In the genomic region with DNA sequence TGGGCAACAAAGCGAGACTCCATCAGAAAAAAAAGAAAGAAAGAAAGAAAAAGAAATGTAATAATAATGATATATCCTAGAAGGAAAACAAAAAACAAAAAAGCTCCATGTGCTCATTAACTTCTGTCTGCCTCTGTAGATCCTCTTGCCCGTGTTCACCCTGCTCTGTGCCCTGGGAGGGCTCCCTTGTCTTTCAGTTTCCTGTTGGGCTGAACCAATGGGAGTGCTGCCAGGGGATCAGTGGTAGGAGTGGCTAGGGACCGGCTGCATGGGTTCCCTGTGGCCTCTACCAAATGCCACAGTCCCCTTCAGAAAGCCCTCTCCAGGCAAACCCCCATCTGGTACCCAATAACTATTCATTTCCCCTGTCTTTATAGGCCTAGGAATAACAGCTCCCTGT, we compare ENCODE assay signal across 16 cellular contexts. TPM values are rescaled to one million over a fixed set of nuclear protein-coding genes. Genes with fewer than 3 reads are reported as not detected.
DNase-seq lines count a peak whose midpoint lies in the region; ATAC-seq, FAIRE-seq and TF ChIP-seq lines count a peak whose summit lies in the region.
"Had no signal": no experiment of that assay in that cellular context is flagged by ENCODE, and none has a peak within 500 bp of the region (broad histone marks: within the 10 kb centered on the region; RNA-seq: fewer than 3 reads in every experiment).

No MANE protein-coding gene starts in this region.

- H3K36me3 Mint-ChIP-seq in MCF 10A (ENCODE audit: insufficient read depth, unreplicated experiment): no peaks in the 10 kb centered on the region

- no peak for FAIRE-seq in K562 (lab: Jason Lieb, UNC)
- FAIRE-seq: colon, TTC549 had no signal

- H2AFZ ChIP-seq in K562 (ENCODE audit: low read depth, low read length): no peak overlapping the region

- no peak overlapping the region for H3K4me2 ChIP-seq in K562 (ENCODE audit: insufficient read depth, low read length)

- WGBS in K562 (ENCODE audit: insufficient coverage, low coverage, missing lambda C conversion rate): 0% methylated on average over 3 of the region's 3 CpGs
- 57 to 75% methylated on average over 3 of the region's 3 CpGs for WGBS in thyroid gland, 2 donors
- WGBS in esophagus squamous epithelium, 2 donors: 52 to 54% methylated on average over 3 of the region's 3 CpGs

- H3K4me1 ChIP-seq in breast epithelium: no peaks in the 10 kb centered on the region
- no peaks in the 10 kb centered on the region for H3K4me1 ChIP-seq in K562 (replicated peaks in 1 of 2; ENCODE audit: control insufficient read depth in 2 of 2, insufficient read depth in 2 of 2, low read length in 2 of 2)
- peaks cover 4 to 17% of the 10 kb centered on the region in 2 donors for H3K4me1 ChIP-seq in thyroid gland
- H3K4me1 ChIP-seq in esophagus squamous epithelium: peaks cover 3 to 46% (median 10%) of the 10 kb centered on the region in 3 donors
- H3K4me1 ChIP-seq: spleen had no signal

- TF ChIP-seq POLR2A in breast epithelium (IDR thresholded peaks at IDR 0.05): no peak
- no peak for TF ChIP-seq POLR2A in NB4 (IDR thresholded peaks at IDR 0.05; ENCODE audit: extremely low read depth, insufficient read length)
- TF ChIP-seq POLR2A in K562 (conservative IDR thresholded peaks at IDR 0.05): no peak
- TF ChIP-seq POLR2A in thyroid gland (IDR thresholded peaks at IDR 0.05): no peak
- TF ChIP-seq POLR2A in esophagus squamous epithelium (IDR thresholded peaks at IDR 0.05): no peak

- ATAC-seq in K562: no peak; the same call in 2 of the 3 replicates
- ATAC-seq: activated CD8-positive, alpha-beta T cell treated with anti-CD3 and anti-CD28 coated beads for 36 hours had no signal

- H3K27me3 Mint-ChIP-seq in MCF 10A (ENCODE audit: insufficient read depth, unreplicated experiment): peaks cover 10% of the 10 kb centered on the region

- POLR2A ChIA-PET in MCF 10A (lab: Yijun Ruan, JAX): no interaction called here
- POLR2A ChIA-PET in K562 (lab: Yijun Ruan, JAX): no interaction called here

- no peaks in the 10 kb centered on the region for H3K9me3 Mint-ChIP-seq in MCF 10A (ENCODE audit: unreplicated experiment)
- H3K9me3 Mint-ChIP-seq: activated CD8-positive, alpha-beta T cell treated with anti-CD3 and anti-CD28 coated beads for 36 hours; activated T-helper 2 cell treated with anti-CD3 and anti-CD28 coated beads, Interferon-gamma antibody, Interleukin-2, Interleukin-4, amounts not matched to agents 10 μg/mL and 5 μg/mL and 100 μg/mL, durations not matched to agents 14 hours and 24 hours and 36 hours had no signal

- DNase-seq in MCF 10A (ENCODE audit: unreplicated experiment) (peak; percentile 5), breast epithelium (ENCODE audit: low spot score in 2 of 2) (no peak), NB4 (ENCODE audit: low read depth) (peak; percentile 41), K562 (ENCODE audit: extremely low read depth in 1 of 4, low spot score in 3 of 4) (no peak), thyroid gland (peak; percentile 20 to 28), NCI-H1092 (lab: John Stamatoyannopoulos, UW) (no peak), NCI-H1092 treated with DMSO at 0.1 percent for 48 hours (lab: John Stamatoyannopoulos, UW) (no peak), esophagus squamous epithelium (lab: John Stamatoyannopoulos, UW) (no peak)
- DNase-seq: activated CD8-positive, alpha-beta T cell treated with anti-CD3 and anti-CD28 coated beads for 36 hours; NCI-H187 treated with DMSO at 0.1 percent for 48 hours; SHP77 treated with DMSO at 0.1 percent for 48 hours; spleen; stomach had no signal

- BruUV-seq in MCF 10A (replicated peaks; lab: Mats Ljungman, UMichigan) (no TSS peak), K562 (replicated peaks; lab: Mats Ljungman, UMichigan) (no TSS peak)

- TF ChIP-seq CTCF in MCF 10A (IDR thresholded peaks at IDR 0.05; ENCODE audit: unreplicated experiment) (no peak), breast epithelium (IDR thresholded peaks at IDR 0.05) (no peak), NB4 (IDR thresholded peaks at IDR 0.05; ENCODE audit: low read depth, low read length) (no peak), K562 (IDR thresholded peaks at IDR 0.05 in 2 of 3, conservative IDR thresholded peaks at IDR 0.05 in 1 of 3; ENCODE audit: insufficient read depth in 2 of 3, low read depth in 1 of 3, low read length in 3 of 3) (no peak), thyroid gland (IDR thresholded peaks at IDR 0.05) (no peak), esophagus squamous epithelium (IDR thresholded peaks at IDR 0.05) (no peak)

- no peak for TF ChIP-seq EP300 in K562 (IDR thresholded peaks at IDR 0.05; ENCODE audit: low read length)

- intact Hi-C loops in MCF 10A (cut with micrococcal nuclease) (no loop called here), breast epithelium (cut with DNase I; ENCODE audit: low total_unique reads) (loop anchor here (10.0 kb wide), 1 partner anchor 738 kb away; a partner anchor contains a TSS), K562 (cut with micrococcal nuclease) (no loop called here), thyroid gland (cut with DNase I) (no loop called here), esophagus squamous epithelium (cut with DNase I) (no loop called here)

- CTCF ChIA-PET in MCF 10A (lab: Yijun Ruan, JAX) (no interaction called here), K562 (lab: Yijun Ruan, JAX; ENCODE audit: low intra/inter-chr PET ratio) (no interaction called here)

- no peaks in the 10 kb centered on the region for H3K36me3 ChIP-seq in breast epithelium
- H3K36me3 ChIP-seq in K562 (ENCODE audit: control insufficient read depth, insufficient read depth, low read length): no peaks in the 10 kb centered on the region
- no peaks in the 10 kb centered on the region for H3K36me3 ChIP-seq in thyroid gland
- no peaks in the 10 kb centered on the region for H3K36me3 ChIP-seq in esophagus squamous epithelium
- H3K36me3 ChIP-seq: spleen, stomach had no signal

- H3K9me3 ChIP-seq in breast epithelium (no peaks in the 10 kb centered on the region), K562 (replicated peaks; ENCODE audit: control insufficient read depth, insufficient read depth, low read depth, low read length) (no peaks in the 10 kb centered on the region), thyroid gland (no peaks in the 10 kb centered on the region), esophagus squamous epithelium (no peaks in the 10 kb centered on the region)
- H3K9me3 ChIP-seq: spleen, stomach had no signal

- H3K27me3 ChIP-seq in breast epithelium (no peaks in the 10 kb centered on the region), K562 (ENCODE audit: control insufficient read depth in 2 of 2, insufficient read depth in 2 of 2, low read length in 2 of 2) (peaks cover 2 to 3% of the 10 kb centered on the region in 2 experiments; a peak in 4 of 5 replicates), thyroid gland (no peaks in the 10 kb centered on the region), esophagus squamous epithelium (no peaks in the 10 kb centered on the region)
- H3K27me3 ChIP-seq: stomach had no signal

- no peaks in the 10 kb centered on the region for H4K20me1 ChIP-seq in K562 (replicated peaks; ENCODE audit: control insufficient read depth, insufficient read depth, low read length)

- no peak overlapping the region for H3K27ac Mint-ChIP-seq in MCF 10A (ENCODE audit: low read depth, unreplicated experiment)
- H3K27ac Mint-ChIP-seq: activated CD8-positive, alpha-beta T cell treated with anti-CD3 and anti-CD28 coated beads for 36 hours; activated T-helper 2 cell treated with anti-CD3 and anti-CD28 coated beads, Interferon-gamma antibody, Interleukin-2, Interleukin-4, amounts not matched to agents 10 μg/mL and 5 μg/mL and 100 μg/mL, durations not matched to agents 14 hours and 24 hours and 36 hours had no signal

- no peak overlapping the region for H3K27ac ChIP-seq in breast epithelium
- H3K27ac ChIP-seq in K562 (ENCODE audit: extremely low read depth, low read depth, low read length): no peak overlapping the region
- H3K27ac ChIP-seq in thyroid gland: no peak overlapping the region
- H3K27ac ChIP-seq in esophagus squamous epithelium: no peak overlapping the region
- H3K27ac ChIP-seq: spleen, stomach had no signal

- H3K4me1 Mint-ChIP-seq in MCF 10A (ENCODE audit: insufficient read depth, unreplicated experiment): peaks cover 5% of the 10 kb centered on the region

- no peak for TF ChIP-seq RAD21 in K562 (CRISPR knock-in tag; conservative IDR thresholded peaks at IDR 0.05 in 1 of 2, IDR thresholded peaks at IDR 0.05 in 1 of 2)

- no peaks in the 10 kb centered on the region for H3K79me2 ChIP-seq in K562 (ENCODE audit: control insufficient read depth, insufficient read depth, low read length)

- in situ Hi-C loops in K562 (cut with MboI): no loop called here

- no peak overlapping the region for H3K4me3 ChIP-seq in breast epithelium
- H3K4me3 ChIP-seq in NB4 (ENCODE audit: low read depth, low read length): no peak overlapping the region
- H3K4me3 ChIP-seq in K562: no peak overlapping the region
- no peak overlapping the region for H3K4me3 ChIP-seq in thyroid gland (replicated peaks in 1 of 3)
- no peak overlapping the region for H3K4me3 ChIP-seq in esophagus squamous epithelium
- H3K4me3 ChIP-seq: spleen, stomach had no signal

- H3K4me3 Mint-ChIP-seq in MCF 10A (ENCODE audit: unreplicated experiment): no peak overlapping the region
- H3K4me3 Mint-ChIP-seq: activated CD8-positive, alpha-beta T cell treated with anti-CD3 and anti-CD28 coated beads for 36 hours had no signal

- no peaks in the 10 kb centered on the region for H3K9me1 ChIP-seq in K562 (ENCODE audit: control insufficient read depth, insufficient read depth, low read length)

- no peak overlapping the region for H3K9ac ChIP-seq in K562 (ENCODE audit: insufficient read depth in 1 of 2, low read depth in 2 of 2, low read length in 2 of 2)

RNA-seq across cellular contexts. Expression of a gene that starts 51.8 kb away (rescaled TPM):
- 49.6 and 70.0 TPM in 2 replicates for total RNA-seq in MCF 10A (2022)
- total RNA-seq in breast epithelium: 10 to 100 TPM; 48.2 to 93.7 (median 60.6) TPM
- 8.3 and 11.4 TPM in 2 replicates for total RNA-seq in K562 (2011; cell fraction: chromatin; rRNA removed; ENCODE audit: low replicate concordance)
- 4.5 and 6.1 TPM in 2 replicates for total RNA-seq in K562 (2011; cell fraction: nucleolus; rRNA removed)
- total RNA-seq in K562 (2011; cell fraction: nucleoplasm; rRNA removed): 5.0 and 7.4 TPM in 2 replicates
- 7.7 and 8.4 TPM in 2 replicates for total RNA-seq in K562 (2014; rRNA removed)
- 11.4 and 13.3 TPM in 2 replicates for total RNA-seq in K562 (2014; rRNA removed; fragmentation: Illumina TruSeq; extraction: Trizol)
- total RNA-seq in K562 (2015; rRNA removed; fragmentation: Illumina TruSeq; extraction: Trizol): 8.8 and 11.7 TPM in 2 replicates
- 6.5 and 6.8 TPM in 2 replicates for total RNA-seq in K562 (2021)
- polyA plus RNA-seq in K562 (2011; rRNA removed): 11.6 and 19.2 TPM in 2 replicates
- 4.3 and 14.5 TPM in 2 replicates for polyA plus RNA-seq in K562 (2011; cell fraction: cytosol; rRNA removed)
- 6.1 and 13.8 TPM in 2 replicates for polyA plus RNA-seq in K562 (2011; cell fraction: nucleus; rRNA removed)
- 4.5 and 5.7 TPM in 2 replicates for polyA plus RNA-seq in K562 (2012)
- 9.3 and 9.9 TPM in 2 replicates for polyA plus RNA-seq in K562 (2014; fragmentation: Illumina TruSeq; extraction: Trizol)
- polyA plus RNA-seq in K562 (2014; fragmentation: Nextera tagmentation; extraction: Ambion mirVana): 1 to 10 TPM; 2.7 to 3.0 TPM
- polyA plus RNA-seq in K562 (2014; rRNA removed): 5.0 and 6.4 TPM in 2 replicates
- polyA minus RNA-seq in K562 (2011; rRNA and poly(A)+ RNA removed): 28.8 and 60.0 TPM in 2 replicates
- 7.9 and 20.2 TPM in 2 replicates for polyA minus RNA-seq in K562 (2011; cell fraction: cytosol; rRNA and poly(A)+ RNA removed)
- polyA minus RNA-seq in K562 (2011; cell fraction: nucleus; rRNA and poly(A)+ RNA removed): 12.4 and 40.0 TPM in 2 replicates
- total RNA-seq in thyroid gland: 10 to 100 TPM; 48.6 to 88.4 (median 57.7) TPM
- 100 to 1,000 TPM in 1 of 4 donors, 10 to 100 TPM in 3; 57.3 to 114 (median 81.7) TPM for total RNA-seq in esophagus squamous epithelium

Comparison
In these comparisons a context has a peak if more than half of its experiments do, and no peak if none do; other contexts are left out.
1. DNase-seq: peak in MCF 10A (single experiment), NB4 (single experiment) and thyroid gland (2 of 2); none in breast epithelium (0 of 2), K562 (0 of 4), NCI-H1092 (single experiment), NCI-H1092 treated with DMSO at 0.1 percent for 48 hours (single experiment) and esophagus squamous epithelium (single experiment).